14 cellular contexts compared by ENCODE assay signal in the genomic region with DNA sequence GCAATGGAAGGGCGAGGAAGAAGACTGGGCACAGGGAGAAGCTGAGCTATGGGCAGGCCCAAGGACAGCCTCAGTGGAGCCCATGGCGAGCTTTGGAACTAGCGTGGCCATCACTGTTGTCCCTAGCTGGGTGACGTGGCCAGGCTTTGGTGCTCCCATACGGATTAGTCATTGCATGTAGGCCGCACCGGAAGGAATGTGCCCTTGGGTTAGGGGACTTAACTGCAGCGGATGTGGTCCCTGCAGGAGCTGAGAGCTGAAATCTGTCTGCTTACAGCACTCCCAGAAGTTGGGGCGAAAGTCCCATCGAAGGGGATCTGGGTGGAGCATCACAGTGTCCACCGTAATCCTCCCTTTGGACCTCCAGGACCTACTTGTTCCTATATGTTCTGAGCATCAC.
"Had no signal": no experiment of that assay in that cellular context is flagged by ENCODE, and none has a peak within 500 bp of the region (broad histone marks: within the 10 kb centered on the region; RNA-seq: fewer than 3 reads in every experiment).

No MANE protein-coding gene starts in this region.

- DNase-seq: activated CD4-positive, alpha-beta T cell treated with anti-CD3 and anti-CD28 coated beads, Interleukin-2, amount 50 U/mL, for 1 hour; activated gamma-delta T cell; activated T-cell treated with anti-CD3 and anti-CD28 coated beads, Interleukin-2, amount 50 U/mL, for 72 hours; amniotic stem cell; mesendoderm; right cardiac atrium; small intestine; stimulated activated naive CD8-positive, alpha-beta T cell treated with anti-CD3 and anti-CD28 coated beads, Interleukin-15, Interleukin-2, amounts not matched to agents 100 U/mL and 50 U/mL, for 24 hours; T-helper 2 cell had no signal

- H3K4me3 ChIP-seq: hepatocyte, suprapubic skin had no signal

- ATAC-seq: activated T-cell treated with anti-CD3 and anti-CD28 coated beads, Interleukin-2, amount 50 U/mL, for 72 hours; esophagus mucosa; natural killer cell treated with Interleukin-12 subunit alpha and Interleukin-12 subunit beta and Interleukin-15 and Interleukin-18, amount 100 ng/mL, for 72 hours; right cardiac atrium; stimulated activated naive CD8-positive, alpha-beta T cell treated with anti-CD3 and anti-CD28 coated beads, Interleukin-15, Interleukin-2, amounts not matched to agents 100 U/mL and 50 U/mL, for 24 hours had no signal

- H3K36me3 ChIP-seq: suprapubic skin had no signal

- H3K79me2 ChIP-seq: hepatocyte had no signal

- H3K4me2 ChIP-seq: hepatocyte had no signal

- FAIRE-seq: small intestine, TTC549 had no signal

- H2AFZ ChIP-seq: hepatocyte had no signal

- H3K4me1 ChIP-seq: suprapubic skin had no signal

- H3K27ac ChIP-seq: hepatocyte, suprapubic skin had no signal

- H3K9me3 ChIP-seq: suprapubic skin had no signal

- H3K27me3 ChIP-seq: hepatocyte, suprapubic skin had no signal
